In genomic region chr1:224340711-224341384, GRCh38 we compare ENCODE assay signal across 9 cellular contexts. TPM values are rescaled to one million over a fixed set of nuclear protein-coding genes. Genes with fewer than 3 reads are reported as not detected.
A peak's percentile ranks its signal among the peaks of the same experiment; 100 is the strongest.
DNase-seq lines count a peak whose midpoint lies in the region; ATAC-seq and TF ChIP-seq lines count a peak whose summit lies in the region.
"Had no signal": no experiment of that assay in that cellular context is flagged by ENCODE, and none has a peak within 500 bp of the region (broad histone marks: within the 10 kb centered on the region; RNA-seq: fewer than 3 reads in every experiment).

No MANE protein-coding gene starts in this region.

- peaks cover 23% of the 10 kb centered on the region for H3K27me3 ChIP-seq in left ventricle myocardium inferior (ENCODE audit: low read depth)
- peaks cover 4 to 17% (median 5%) of the 10 kb centered on the region in 3 donors for H3K27me3 ChIP-seq in sigmoid colon

- intact Hi-C loops in left ventricle myocardium inferior (cut with micrococcal nuclease) (no loop called here), sigmoid colon (cut with DNase I) (no loop called here)

- H3K4me3 ChIP-seq in left ventricle myocardium inferior = peak overlapping the region; percentile 69
- peak overlapping the region; percentile 14 to 48 (median 42) for H3K4me3 ChIP-seq in sigmoid colon

- no peak for TF ChIP-seq CTCF in left ventricle myocardium inferior (IDR thresholded peaks at IDR 0.05; ENCODE audit: borderline replicate concordance)
- no peak for TF ChIP-seq CTCF in sigmoid colon (IDR thresholded peaks at IDR 0.05)

- TF ChIP-seq POLR2A in sigmoid colon (IDR thresholded peaks at IDR 0.05) = no peak

- H3K4me3 Mint-ChIP-seq in IgD-negative memory B cell = peak overlapping the region in 3 of 4 donors; percentile 51 to 86 (median 74)

- H3K27ac ChIP-seq in left ventricle myocardium inferior (replicated peaks) (no peak overlapping the region), sigmoid colon (no peak overlapping the region)
- H3K27ac ChIP-seq: C4-2B had no signal

- TF ChIP-seq EP300 in sigmoid colon (IDR thresholded peaks at IDR 0.05) = no peak

- H3K4me1 ChIP-seq in left ventricle myocardium inferior = peaks cover 7% of the 10 kb centered on the region
- peaks cover 0 to 9% (median 5%) of the 10 kb centered on the region in 4 donors for H3K4me1 ChIP-seq in sigmoid colon

- DNase-seq in NCI-H2227 (lab: John Stamatoyannopoulos, UW; ENCODE audit: unreplicated experiment) = peak; percentile 48
- DNase-seq in NCI-H2227 treated with DMSO at 0.1 percent for 48 hours (lab: John Stamatoyannopoulos, UW) = no peak
- DNase-seq in activated T-helper 9 cell treated with anti-CD3 and anti-CD28 coated beads, Interleukin-2, amount 50 U/mL, for 16 hours (ENCODE audit: low read depth) = peak; percentile 11
- peak; percentile 23 for DNase-seq in left ventricle myocardium inferior
- DNase-seq in sigmoid colon = no peak
- DNase-seq in SIG-M5 (lab: John Stamatoyannopoulos, UW) = no peak

- peaks cover 4% of the 10 kb centered on the region for H3K36me3 Mint-ChIP-seq in IgD-negative memory B cell

- peaks cover 0 to 4% (median 3%) of the 10 kb centered on the region in 3 donors for H3K4me1 Mint-ChIP-seq in IgD-negative memory B cell

- peaks cover 0 to 15% (median 14%) of the 10 kb centered on the region in 3 donors for H3K9me3 Mint-ChIP-seq in IgD-negative memory B cell

- no peaks in the 10 kb centered on the region for H3K36me3 ChIP-seq in left ventricle myocardium inferior
- no peaks in the 10 kb centered on the region for H3K36me3 ChIP-seq in sigmoid colon

- no peak overlapping the region for H3K27ac Mint-ChIP-seq in IgD-negative memory B cell

- WGBS in sigmoid colon, 2 donors = 13 to 33% methylated on average over 31 of the region's 31 CpGs

- H3K9me3 ChIP-seq in left ventricle myocardium inferior (replicated peaks) (peaks cover 25% of the 10 kb centered on the region), sigmoid colon (peaks cover 0 to 12% (median 6%) of the 10 kb centered on the region in 4 donors)

- peaks cover 8% of the 10 kb centered on the region for H3K27me3 Mint-ChIP-seq in IgD-negative memory B cell

- no peak for ATAC-seq in GM21528 (IDR thresholded peaks at IDR 0.05; ENCODE audit: low FRiP score, unreplicated experiment)

RNA-seq across cellular contexts. Expression of gene NVL, which starts 10.9 kb away (rescaled TPM):
- 21.4 TPM for polyA plus RNA-seq in IgD-negative memory B cell
- 10.3 TPM for total RNA-seq in left ventricle myocardium inferior
- total RNA-seq in sigmoid colon = 10 to 100 TPM; 21.4 to 26.6 (median 24.5) TPM
- polyA plus RNA-seq in sigmoid colon = 10 to 100 TPM; 25.0 to 32.4 (median 30.6) TPM

RNA-seq across cellular contexts. Expression of gene CNIH4, which starts 15.8 kb away (rescaled TPM):
- 21.5 TPM for polyA plus RNA-seq in IgD-negative memory B cell
- total RNA-seq in left ventricle myocardium inferior = 28.5 TPM
- 10 to 100 TPM; 26.0 to 42.8 (median 28.7) TPM for total RNA-seq in sigmoid colon
- polyA plus RNA-seq in sigmoid colon = 10 to 100 TPM; 37.2 to 65.5 (median 57.1) TPM

Comparison
In these comparisons a context has a peak if more than half of its experiments do, and no peak if none do; other contexts are left out.
1. DNase-seq: peak in NCI-H2227 (single experiment), activated T-helper 9 cell treated with anti-CD3 and anti-CD28 coated beads, Interleukin-2, amount 50 U/mL, for 16 hours (single experiment) and left ventricle myocardium inferior (single experiment); none in NCI-H2227 treated with DMSO at 0.1 percent for 48 hours (single experiment), sigmoid colon (single experiment) and SIG-M5 (single experiment).